In the genomic region with DNA sequence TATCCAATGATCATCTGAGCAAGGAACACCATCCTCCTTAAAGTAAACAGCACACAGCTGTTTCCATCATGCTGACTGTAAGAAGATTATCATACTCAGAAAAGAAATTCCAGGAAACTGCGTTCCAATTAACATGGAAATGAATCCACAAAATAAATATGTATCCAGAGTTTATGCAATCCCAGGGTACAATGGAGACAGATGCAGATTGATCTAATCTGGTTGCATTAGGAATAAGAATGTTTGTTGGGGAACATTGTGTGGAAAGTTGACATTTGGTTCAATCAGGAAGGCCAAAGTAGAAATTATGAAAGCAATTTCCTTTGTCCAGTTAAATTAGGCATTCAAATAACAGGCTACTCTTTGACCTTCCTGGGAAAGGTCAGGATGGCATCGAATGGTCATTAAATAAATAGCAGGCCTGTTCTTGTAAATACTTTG, we compare ENCODE assay signal across 13 cellular contexts.
DNase-seq lines count a peak whose midpoint lies in the region; ATAC-seq lines count a peak whose summit lies in the region.
"Had no signal": no experiment of that assay in that cellular context is flagged by ENCODE, and none has a peak within 500 bp of the region (broad histone marks: within the 10 kb centered on the region; RNA-seq: fewer than 3 reads in every experiment).

No MANE protein-coding gene starts in this region.

- peak; percentile 18 for DNase-seq in AG20443 (ENCODE audit: low spot score)
- no peak for DNase-seq in central memory CD8-positive, alpha-beta T cell (ENCODE audit: low spot score in 2 of 2)
- DNase-seq in myocyte (ENCODE audit: low read depth), result peak; percentile 14
- no peak for DNase-seq in NCI-H446 (lab: John Stamatoyannopoulos, UW)
- no peak for DNase-seq in SHP77 (lab: John Stamatoyannopoulos, UW)
- DNase-seq: aorta; Caco-2; effector CD4-positive, alpha-beta T cell; stimulated activated CD4-positive, alpha-beta T cell treated with anti-CD3 and anti-CD28 coated beads, Interleukin-4, amount 100 ng/mL, for 24 hours; stomach had no signal

- H3K27ac ChIP-seq in KOPT-K1 (ENCODE audit: low read depth, low read length, poor library complexity, severe bottlenecking), result peak overlapping the region; percentile 15

- ATAC-seq in central memory CD8-positive, alpha-beta T cell (replicated peaks; ENCODE audit: extremely low read depth, poor library complexity, severe bottlenecking), result no peak
- ATAC-seq in HG02610 (IDR thresholded peaks at IDR 0.05; ENCODE audit: unreplicated experiment) (no peak), HG03378 (IDR thresholded peaks at IDR 0.05; ENCODE audit: unreplicated experiment) (no peak)

- peaks cover 3% of the 10 kb centered on the region for H3K36me3 Mint-ChIP-seq in central memory CD8-positive, alpha-beta T cell (ENCODE audit: insufficient read depth)

- peak overlapping the region; percentile 79 for H3K27ac Mint-ChIP-seq in central memory CD8-positive, alpha-beta T cell (ENCODE audit: low read depth)

- H3K4me3 Mint-ChIP-seq in central memory CD8-positive, alpha-beta T cell, result peak overlapping the region; percentile 66

- no peaks in the 10 kb centered on the region for H3K36me3 ChIP-seq in KOPT-K1 (ENCODE audit: insufficient read depth, low read length)
- H3K36me3 ChIP-seq: stomach had no signal

- H3K27me3 Mint-ChIP-seq in central memory CD8-positive, alpha-beta T cell, result no peaks in the 10 kb centered on the region

- H3K4me1 Mint-ChIP-seq in central memory CD8-positive, alpha-beta T cell, result peaks cover 30% of the 10 kb centered on the region

- no peaks in the 10 kb centered on the region for H3K9me3 Mint-ChIP-seq in central memory CD8-positive, alpha-beta T cell

- H3K9me3 ChIP-seq in KOPT-K1 (ENCODE audit: insufficient read depth, low read length, poor library complexity, severe bottlenecking), result no peaks in the 10 kb centered on the region
- H3K9me3 ChIP-seq: Caco-2, stomach had no signal

Comparison
In these comparisons a context has a peak if more than half of its experiments do, and no peak if none do; other contexts are left out.
1. DNase-seq: peak in AG20443 (single experiment) and myocyte (single experiment); none in central memory CD8-positive, alpha-beta T cell (0 of 2), NCI-H446 (0 of 2) and SHP77 (0 of 2).